14 cellular contexts compared by ENCODE assay signal in genomic region chr16:84137769-84138357, GRCh38. TPM values are rescaled to one million over a fixed set of nuclear protein-coding genes. Genes with fewer than 3 reads are reported as not detected.
DNase-seq lines count a peak whose midpoint lies in the region; ATAC-seq and TF ChIP-seq lines count a peak whose summit lies in the region.
"Had no signal": no experiment of that assay in that cellular context is flagged by ENCODE, and none has a peak within 500 bp of the region (broad histone marks: within the 10 kb centered on the region; RNA-seq: fewer than 3 reads in every experiment).

No MANE protein-coding gene starts in this region.

- no peak overlapping the region for H3K4me3 ChIP-seq in CD8-positive, alpha-beta memory T cell (ENCODE audit: low read length)
- no peak overlapping the region for H3K4me3 ChIP-seq in HCT116 (replicated peaks in 1 of 2; ENCODE audit: low read depth in 1 of 2, low read length in 2 of 2)

- no peak for ATAC-seq in HCT116
- no peak for ATAC-seq in HG03469 (IDR thresholded peaks at IDR 0.05; ENCODE audit: unreplicated experiment)
- ATAC-seq in GM18870 (IDR thresholded peaks at IDR 0.05; ENCODE audit: unreplicated experiment): no peak

- H3K27ac Mint-ChIP-seq in CD8-positive, alpha-beta memory T cell: no peak overlapping the region
- H3K27ac Mint-ChIP-seq in activated naive CD8-positive, alpha-beta T cell treated with anti-CD3 and anti-CD28 coated beads for 36 hours: peak overlapping the region; percentile 62
- peak overlapping the region in 2 of 3 experiments; percentile 41 to 49 for H3K27ac Mint-ChIP-seq in nephron
- H3K27ac Mint-ChIP-seq: CD8-positive, alpha-beta T cell had no signal

- POLR2A ChIA-PET in CD8-positive, alpha-beta memory T cell (lab: Charles Lee): no interaction called here
- POLR2A ChIA-PET in HCT116 (lab: Charles Lee): interaction anchor here (0.8 kb wide), 1 partner anchor 21 kb away, joined by 3 read pairs; the partner anchor contains the start of gene MBTPS1

- H3K79me2 ChIP-seq in HCT116 (ENCODE audit: insufficient read depth, low read length): peaks cover 56% of the 10 kb centered on the region

- no peak for TF ChIP-seq POLR2A in HCT116 (IDR thresholded peaks at IDR 0.05; ENCODE audit: borderline replicate concordance, extremely low read depth, insufficient read depth, insufficient read length)

- RAD21 ChIA-PET in HCT116 (lab: Charles Lee; ENCODE audit: low non-redundant PET in 1 of 2, low total read pairs in 2 of 2, uncharacterized antibody in 2 of 2, unreplicated experiment in 2 of 2): no interaction called here

- H2AFZ ChIP-seq in HCT116 (ENCODE audit: low read depth, low read length, poor library complexity, severe bottlenecking): no peak overlapping the region

- no peak overlapping the region for H3K9ac ChIP-seq in HCT116 (ENCODE audit: low read length)
- H3K9ac ChIP-seq: SK-N-SH had no signal

- H3K27ac ChIP-seq in CD8-positive, alpha-beta memory T cell (ENCODE audit: low read depth, low read length): peak overlapping the region; percentile 69
- no peak overlapping the region for H3K27ac ChIP-seq in HCT116 (ENCODE audit: low read depth, low read length)

- H4K20me1 ChIP-seq in HCT116 (ENCODE audit: insufficient read depth): no peaks in the 10 kb centered on the region; the same call in 1 of the 2 replicates

- BruUV-seq in HCT116 (replicated peaks; lab: Mats Ljungman, UMichigan): no TSS peak

- H3K4me1 ChIP-seq in CD8-positive, alpha-beta memory T cell (ENCODE audit: insufficient read depth, low read length): peaks cover 8% of the 10 kb centered on the region
- peaks cover 23 to 35% of the 10 kb centered on the region in 2 experiments for H3K4me1 ChIP-seq in HCT116 (ENCODE audit: control insufficient read depth in 1 of 2, insufficient read depth in 2 of 2, low read length in 2 of 2)
- H3K4me1 ChIP-seq: BE2C had no signal

- H3K27me3 ChIP-seq in CD8-positive, alpha-beta memory T cell (ENCODE audit: insufficient read depth, low read length, poor library complexity, severe bottlenecking): no peaks in the 10 kb centered on the region
- H3K27me3 ChIP-seq in HCT116 (ENCODE audit: insufficient read depth, low read length): no peaks in the 10 kb centered on the region
- H3K27me3 ChIP-seq: BE2C had no signal

- H3K4me3 Mint-ChIP-seq in CD8-positive, alpha-beta memory T cell: no peak overlapping the region
- H3K4me3 Mint-ChIP-seq in activated naive CD8-positive, alpha-beta T cell treated with anti-CD3 and anti-CD28 coated beads for 36 hours: no peak overlapping the region
- no peak overlapping the region for H3K4me3 Mint-ChIP-seq in nephron
- H3K4me3 Mint-ChIP-seq: CD8-positive, alpha-beta T cell had no signal

- no peak for TF ChIP-seq RAD21 in HCT116 (IDR thresholded peaks at IDR 0.05; ENCODE audit: low read depth)

- no peaks in the 10 kb centered on the region for H3K9me2 ChIP-seq in HCT116 (ENCODE audit: insufficient read depth)
- H3K9me2 ChIP-seq: SK-N-SH had no signal

- peak overlapping the region; percentile 24; the same call in 1 of the 2 replicates for H3K4me2 ChIP-seq in HCT116 (ENCODE audit: low read length)
- H3K4me2 ChIP-seq: SK-N-SH had no signal

- peaks cover 0 to 5% (median 2%) of the 10 kb centered on the region in 3 donors for H3K36me3 Mint-ChIP-seq in CD8-positive, alpha-beta memory T cell
- H3K36me3 Mint-ChIP-seq in activated naive CD8-positive, alpha-beta T cell treated with anti-CD3 and anti-CD28 coated beads for 36 hours: peaks cover 7% of the 10 kb centered on the region
- peaks cover 18% of the 10 kb centered on the region for H3K36me3 Mint-ChIP-seq in nephron (ENCODE audit: low read depth)

- no peak for TF ChIP-seq CTCF in HCT116 (IDR thresholded peaks at IDR 0.05 in 2 of 3, conservative IDR thresholded peaks at IDR 0.05 in 1 of 3; ENCODE audit: borderline replicate concordance in 1 of 3, insufficient read depth in 1 of 3, low read depth in 2 of 3, low read length in 2 of 3)
- TF ChIP-seq CTCF in nephron (IDR thresholded peaks at IDR 0.05; ENCODE audit: unreplicated experiment in 3 of 3): no peak

- no peak for DNase-seq in CD8-positive, alpha-beta memory T cell
- DNase-seq in HCT116 (ENCODE audit: low read depth, low spot score): no peak
- no peak for DNase-seq in activated naive CD8-positive, alpha-beta T cell treated with anti-CD3 and anti-CD28 coated beads for 36 hours
- DNase-seq in SIG-M5 treated with dmso at 0.1 percent for 504 hours (lab: John Stamatoyannopoulos, UW; ENCODE audit: unreplicated experiment): no peak
- no peak for DNase-seq in RPMI8226
- DNase-seq: BE2C; CD8-positive, alpha-beta T cell; NCI-H1048; SK-N-SH had no signal

- intact Hi-C loops in HCT116 (cut with micrococcal nuclease): no loop called here

- CTCF ChIA-PET in CD8-positive, alpha-beta memory T cell (lab: Charles Lee): interaction anchor here (1.3 to 2.7 kb wide), 2 partner anchors 21 to 72 kb away, joined by 3 to 12 read pairs; partner anchors contain the start of gene MBTPS1
- CTCF ChIA-PET in HCT116 (lab: Charles Lee): no interaction called here

- no peaks in the 10 kb centered on the region for H3K36me3 ChIP-seq in CD8-positive, alpha-beta memory T cell (ENCODE audit: insufficient read depth, low read length)
- H3K36me3 ChIP-seq in HCT116 (ENCODE audit: control insufficient read depth in 1 of 2, insufficient read depth in 2 of 2, low read length in 2 of 2): no peaks in the 10 kb centered on the region
- H3K36me3 ChIP-seq: BE2C had no signal

- H3K9me3 Mint-ChIP-seq in CD8-positive, alpha-beta memory T cell: no peaks in the 10 kb centered on the region
- no peaks in the 10 kb centered on the region for H3K9me3 Mint-ChIP-seq in activated naive CD8-positive, alpha-beta T cell treated with anti-CD3 and anti-CD28 coated beads for 36 hours
- H3K9me3 Mint-ChIP-seq in nephron: no peaks in the 10 kb centered on the region
- H3K9me3 Mint-ChIP-seq: CD8-positive, alpha-beta T cell had no signal

- H3K27me3 Mint-ChIP-seq in CD8-positive, alpha-beta memory T cell: no peaks in the 10 kb centered on the region
- H3K27me3 Mint-ChIP-seq in activated naive CD8-positive, alpha-beta T cell treated with anti-CD3 and anti-CD28 coated beads for 36 hours: no peaks in the 10 kb centered on the region
- no peaks in the 10 kb centered on the region for H3K27me3 Mint-ChIP-seq in nephron (ENCODE audit: low read depth)

- peaks cover 20 to 39% (median 34%) of the 10 kb centered on the region in 3 donors for H3K4me1 Mint-ChIP-seq in CD8-positive, alpha-beta memory T cell
- H3K4me1 Mint-ChIP-seq in activated naive CD8-positive, alpha-beta T cell treated with anti-CD3 and anti-CD28 coated beads for 36 hours: peaks cover 62% of the 10 kb centered on the region
- peaks cover 43% of the 10 kb centered on the region for H3K4me1 Mint-ChIP-seq in nephron

- no peaks in the 10 kb centered on the region for H3K9me3 ChIP-seq in CD8-positive, alpha-beta memory T cell (ENCODE audit: low read length)
- no peaks in the 10 kb centered on the region for H3K9me3 ChIP-seq in HCT116 (ENCODE audit: control insufficient read depth in 1 of 2, insufficient read depth in 1 of 2, low read depth in 1 of 2, low read length in 2 of 2)
- H3K9me3 ChIP-seq: BE2C, SK-N-SH had no signal

TF ChIP-seq in HCT116, 20 proteins besides CTCF, POLR2A, EP300 and RAD21 (continues in another document):
- TF ChIP-seq SRF (IDR thresholded peaks at IDR 0.05; ENCODE audit: low read depth) (no peak), MAX (IDR thresholded peaks at IDR 0.05) (no peak), EZH2 (IDR thresholded peaks at IDR 0.05) (no peak), JUND (IDR thresholded peaks at IDR 0.05) (no peak), EGR1 (IDR thresholded peaks at IDR 0.05; ENCODE audit: low read depth) (no peak), ATF3 (IDR thresholded peaks at IDR 0.05) (no peak), POLR2AphosphoS5 (IDR thresholded peaks at IDR 0.05; ENCODE audit: low read depth, low read length) (no peak), SP1 (IDR thresholded peaks at IDR 0.05; ENCODE audit: low read depth) (no peak), TCF7L2 (IDR thresholded peaks at IDR 0.05; ENCODE audit: borderline replicate concordance, extremely low read depth, insufficient read depth, insufficient read length) (no peak), CBX3 (IDR thresholded peaks at IDR 0.05; ENCODE audit: low read depth) (no peak)

RNA-seq across cellular contexts. Expression of gene HSDL1, which starts 7.1 kb away (rescaled TPM):
- total RNA-seq in CD8-positive, alpha-beta memory T cell: 10 to 100 TPM; 13.5 to 15.2 TPM
- 7.0 TPM for polyA plus RNA-seq in CD8-positive, alpha-beta memory T cell
- total RNA-seq in HCT116 (2021; ENCODE audit: unreplicated experiment): 35.8 TPM
- 13.5 and 22.0 TPM in 2 replicates for polyA plus RNA-seq in HCT116 (2012)
- total RNA-seq in activated naive CD8-positive, alpha-beta T cell treated with anti-CD3 and anti-CD28 coated beads for 36 hours: 10 to 100 TPM; 13.2 to 13.9 TPM

RNA-seq across cellular contexts. Expression of gene DNAAF1, which starts 7.2 kb away (rescaled TPM):
- under 1 TPM in 1 of 2 experiments, not detected in 1; 0.31 TPM for total RNA-seq in CD8-positive, alpha-beta memory T cell
- 1.5 TPM for polyA plus RNA-seq in CD8-positive, alpha-beta memory T cell
- 0.30 TPM for total RNA-seq in HCT116 (2021; ENCODE audit: unreplicated experiment)
- polyA plus RNA-seq in HCT116 (2012): 0.35 and 0.44 TPM in 2 replicates
- total RNA-seq in activated naive CD8-positive, alpha-beta T cell treated with anti-CD3 and anti-CD28 coated beads for 36 hours: under 1 TPM in 1 of 2 experiments, not detected in 1; 0.33 TPM
- total RNA-seq: CD8-positive, alpha-beta T cell had no signal
- polyA plus RNA-seq: AG04450 had no signal

RNA-seq across cellular contexts. Expression of gene MBTPS1, which starts 21.1 kb away (rescaled TPM):
- 10 to 100 TPM; 38.3 to 45.0 TPM for total RNA-seq in CD8-positive, alpha-beta memory T cell
- 64.7 TPM for polyA plus RNA-seq in CD8-positive, alpha-beta memory T cell
- total RNA-seq in HCT116 (2021; ENCODE audit: unreplicated experiment): 111 TPM
- polyA plus RNA-seq in HCT116 (2012): 65.5 and 68.4 TPM in 2 replicates
- total RNA-seq in activated naive CD8-positive, alpha-beta T cell treated with anti-CD3 and anti-CD28 coated beads for 36 hours: 10 to 100 TPM; 29.6 to 30.2 TPM

RNA-seq across cellular contexts. Expression of gene TAF1C, which starts 49.0 kb away (rescaled TPM):
- 10 to 100 TPM; 49.9 to 51.2 TPM for total RNA-seq in CD8-positive, alpha-beta memory T cell
- polyA plus RNA-seq in CD8-positive, alpha-beta memory T cell: 6.4 TPM
- 76.3 TPM for total RNA-seq in HCT116 (2021; ENCODE audit: unreplicated experiment)
- polyA plus RNA-seq in HCT116 (2012): 43.4 and 52.0 TPM in 2 replicates
- total RNA-seq in activated naive CD8-positive, alpha-beta T cell treated with anti-CD3 and anti-CD28 coated beads for 36 hours: 10 to 100 TPM; 53.8 to 54.3 TPM

RNA-seq across cellular contexts. Expression of gene ADAD2, which starts 53.1 kb away (rescaled TPM):
- under 1 TPM in 1 of 2 experiments, not detected in 1; 0.40 TPM for total RNA-seq in CD8-positive, alpha-beta memory T cell
- polyA plus RNA-seq in CD8-positive, alpha-beta memory T cell: not detected
- total RNA-seq in HCT116 (2021; ENCODE audit: unreplicated experiment): not detected
- not detected in 2 replicates for polyA plus RNA-seq in HCT116 (2012)
- total RNA-seq in activated naive CD8-positive, alpha-beta T cell treated with anti-CD3 and anti-CD28 coated beads for 36 hours: 1 to 10 TPM in 1 of 2 experiments, under 1 TPM in 1; 0.66 to 1.5 TPM
- total RNA-seq: CD8-positive, alpha-beta T cell; H7 had no signal
- polyA plus RNA-seq: AG04450, SK-N-SH had no signal

Comparison
In these comparisons a context has a peak if more than half of its experiments do, and no peak if none do; other contexts are left out.
1. H3K27ac Mint-ChIP-seq: peak in activated naive CD8-positive, alpha-beta T cell treated with anti-CD3 and anti-CD28 coated beads for 36 hours (single experiment) and nephron (2 of 3); none in CD8-positive, alpha-beta memory T cell (0 of 8).